In the genomic region with DNA sequence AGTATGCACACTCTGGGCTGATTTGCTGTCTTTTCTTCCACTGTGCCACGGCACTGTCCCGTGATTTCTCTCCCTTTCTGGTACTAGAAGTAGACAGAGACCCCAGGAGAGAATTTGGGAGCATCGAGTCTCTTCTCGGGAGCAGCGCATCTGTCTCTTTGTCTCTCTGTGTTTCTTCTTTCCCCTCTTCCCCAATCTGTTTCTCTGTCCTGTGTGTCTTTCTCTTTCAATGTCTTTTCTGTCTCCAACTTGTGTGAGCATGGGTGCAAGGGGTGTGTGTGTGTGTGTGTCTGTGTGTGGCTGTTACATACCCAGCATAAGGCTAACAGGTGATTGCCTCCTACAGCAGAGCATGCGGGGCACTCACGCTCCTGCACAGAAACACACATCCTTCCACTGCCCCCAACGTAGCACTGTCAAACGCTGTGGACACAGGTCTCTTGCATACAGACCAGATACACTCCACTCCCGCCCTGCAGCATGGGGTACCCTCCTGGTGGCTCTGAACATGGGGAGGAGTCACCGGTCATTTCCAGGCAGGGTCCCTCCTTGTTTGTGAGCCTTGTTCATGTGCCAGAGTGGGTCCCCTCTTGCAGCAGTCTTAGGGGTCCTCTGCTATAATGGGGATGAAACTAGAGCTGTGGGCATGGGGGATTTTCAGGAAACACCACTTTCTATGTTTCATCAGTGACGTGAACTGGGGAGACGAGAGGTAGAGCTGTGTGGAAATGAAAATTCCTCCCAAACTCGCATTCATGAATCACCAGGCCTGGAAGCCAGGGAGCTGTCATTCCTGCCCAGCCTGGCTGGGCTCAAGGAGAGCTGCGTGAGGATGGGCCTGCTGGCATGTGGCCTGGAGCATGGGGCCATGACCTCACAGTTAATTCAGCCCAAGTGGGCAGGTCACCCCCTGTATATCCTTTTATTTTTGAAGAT, we compare ENCODE assay signal across 8 cellular contexts. TPM values are rescaled to one million over a fixed set of nuclear protein-coding genes. Genes with fewer than 3 reads are reported as not detected.
DNase-seq lines count a peak whose midpoint lies in the region; ATAC-seq and TF ChIP-seq lines count a peak whose summit lies in the region.

No MANE protein-coding gene starts in this region.

- H3K36me3 Mint-ChIP-seq in activated naive CD4-positive, alpha-beta T cell treated with anti-CD3 and anti-CD28 coated beads for 36 hours (ENCODE audit: low read depth): no peaks in the 10 kb centered on the region

- no peaks in the 10 kb centered on the region for H3K4me1 ChIP-seq in urinary bladder (ENCODE audit: insufficient read depth)

- H3K36me3 ChIP-seq in urinary bladder (ENCODE audit: insufficient read depth): no peaks in the 10 kb centered on the region

- peaks cover 5% of the 10 kb centered on the region for H3K4me1 Mint-ChIP-seq in activated naive CD4-positive, alpha-beta T cell treated with anti-CD3 and anti-CD28 coated beads for 36 hours (ENCODE audit: low read depth)

- in situ Hi-C loops in astrocyte of the spinal cord (cut with HindIII; ENCODE audit: low sequenced_read_pairs): no loop called here

- WGBS in urinary bladder: 33% methylated on average over 15 of the region's 15 CpGs

- no peak for TF ChIP-seq CTCF in astrocyte of the spinal cord (IDR thresholded peaks at IDR 0.05; ENCODE audit: low read depth, low read length)

- peak overlapping the region; percentile 14 for H3K4me3 Mint-ChIP-seq in activated naive CD4-positive, alpha-beta T cell treated with anti-CD3 and anti-CD28 coated beads for 36 hours

- intact Hi-C loops in activated naive CD4-positive, alpha-beta T cell treated with anti-CD3 and anti-CD28 coated beads for 36 hours (cut with micrococcal nuclease): no loop called here

- DNase-seq in activated naive CD4-positive, alpha-beta T cell treated with anti-CD3 and anti-CD28 coated beads for 36 hours: no peak
- DNase-seq in activated naive CD4-positive, alpha-beta T cell treated with anti-CD3 and anti-CD28 coated beads, Interleukin-2, amount 50 U/mL, for 16 hours: no peak
- DNase-seq in astrocyte of the spinal cord (ENCODE audit: low read depth, low spot score) (peak; percentile 77), kidney tubule cell (ENCODE audit: low spot score) (peak; percentile 78)
- DNase-seq in stimulated activated CD4-positive, alpha-beta T cell treated with anti-CD3 and anti-CD28 coated beads, Interleukin-4, amount 100 ng/mL, for 1 hour: no peak

- no peak overlapping the region for H3K27ac Mint-ChIP-seq in activated naive CD4-positive, alpha-beta T cell treated with anti-CD3 and anti-CD28 coated beads for 36 hours

- H3K9me3 Mint-ChIP-seq in activated naive CD4-positive, alpha-beta T cell treated with anti-CD3 and anti-CD28 coated beads for 36 hours: no peaks in the 10 kb centered on the region

- H3K27me3 Mint-ChIP-seq in activated naive CD4-positive, alpha-beta T cell treated with anti-CD3 and anti-CD28 coated beads for 36 hours (ENCODE audit: low read depth): peaks cover 29% of the 10 kb centered on the region

- no peak for ATAC-seq in HG03354 (IDR thresholded peaks at IDR 0.05; ENCODE audit: poor library complexity, severe bottlenecking, unreplicated experiment)
- no peak for ATAC-seq in GM21529 (IDR thresholded peaks at IDR 0.05; ENCODE audit: unreplicated experiment)

- peak overlapping the region; percentile 14 for H3K27ac ChIP-seq in urinary bladder (ENCODE audit: low read depth)

- H3K4me3 ChIP-seq in astrocyte of the spinal cord (ENCODE audit: low read depth, low read length) (peak overlapping the region; percentile 57), urinary bladder (ENCODE audit: low read depth, low read length) (peak overlapping the region; percentile 45)

- CTCF ChIA-PET in activated naive CD4-positive, alpha-beta T cell treated with anti-CD3 and anti-CD28 coated beads for 36 hours (lab: Charles Lee): interaction anchor here (2.1 kb wide), 1 partner anchor 114 kb away, joined by 7 read pairs; no protein-coding TSS in a partner anchor

RNA-seq across cellular contexts. Expression of a gene that starts 1.0 kb away (rescaled TPM):
- total RNA-seq in activated naive CD4-positive, alpha-beta T cell treated with anti-CD3 and anti-CD28 coated beads for 36 hours: not detected
- total RNA-seq in urinary bladder: 13.7 TPM
- 0.46 TPM for polyA plus RNA-seq in urinary bladder

Comparison
In these comparisons a context has a peak if more than half of its experiments do, and no peak if none do; other contexts are left out.
1. DNase-seq: peak in astrocyte of the spinal cord (single experiment) and kidney tubule cell (single experiment); none in activated naive CD4-positive, alpha-beta T cell treated with anti-CD3 and anti-CD28 coated beads for 36 hours (single experiment), activated naive CD4-positive, alpha-beta T cell treated with anti-CD3 and anti-CD28 coated beads, Interleukin-2, amount 50 U/mL, for 16 hours (single experiment) and stimulated activated CD4-positive, alpha-beta T cell treated with anti-CD3 and anti-CD28 coated beads, Interleukin-4, amount 100 ng/mL, for 1 hour (single experiment).
2. RNA of a gene that starts 1.0 kb away (total RNA-seq): 13.7 TPM in urinary bladder (single experiment); not detected in activated naive CD4-positive, alpha-beta T cell treated with anti-CD3 and anti-CD28 coated beads for 36 hours; every median in the first group is over 10 times any median in the second.